In genomic region chr1:110667766-110668165, GRCh38 we compare ENCODE assay signal across 28 cellular contexts. TPM values are rescaled to one million over a fixed set of nuclear protein-coding genes. Genes with fewer than 3 reads are reported as not detected.
A peak's percentile ranks its signal among the peaks of the same experiment; 100 is the strongest.
DNase-seq lines count a peak whose midpoint lies in the region; ATAC-seq and TF ChIP-seq lines count a peak whose summit lies in the region.
"Had no signal": no experiment of that assay in that cellular context is flagged by ENCODE, and none has a peak within 500 bp of the region (broad histone marks: within the 10 kb centered on the region; RNA-seq: fewer than 3 reads in every experiment).

No MANE protein-coding gene starts in this region.

- WGBS in sigmoid colon, 2 donors, result 73 to 78% methylated on average over 2 of the region's 2 CpGs

- CTCF ChIA-PET in activated CD4-positive, alpha-beta memory T cell treated with anti-CD3 and anti-CD28 coated beads for 36 hours (lab: Charles Lee), result interaction anchor here (0.8 to 2.4 kb wide), 9 partner anchors 20 to 115 kb away, joined by 3 to 10 read pairs (median 4); no protein-coding TSS in a partner anchor

- H3K27me3 ChIP-seq in effector memory CD4-positive, alpha-beta T cell (replicated peaks; ENCODE audit: control insufficient read depth, insufficient read depth, low read length, poor library complexity, severe bottlenecking), result no peaks in the 10 kb centered on the region
- H3K27me3 ChIP-seq in sigmoid colon, result peaks cover 0 to 24% (median 9%) of the 10 kb centered on the region in 3 donors

- peaks cover 46% of the 10 kb centered on the region for H3K36me3 ChIP-seq in effector memory CD4-positive, alpha-beta T cell (ENCODE audit: control insufficient read depth, insufficient read depth, low read length)
- no peaks in the 10 kb centered on the region for H3K36me3 ChIP-seq in sigmoid colon
- H3K36me3 ChIP-seq: neural progenitor cell, transverse colon had no signal

- POLR2A ChIA-PET in activated CD4-positive, alpha-beta memory T cell treated with anti-CD3 and anti-CD28 coated beads for 36 hours (lab: Charles Lee), result interaction anchor here (1.4 to 7.7 kb wide), 5 partner anchors 10 to 207 kb away, joined by 4 to 92 read pairs (median 6); no protein-coding TSS in a partner anchor

- TF ChIP-seq POLR2A in sigmoid colon (IDR thresholded peaks at IDR 0.05), result no peak

- H3K4me1 ChIP-seq in effector memory CD4-positive, alpha-beta T cell (ENCODE audit: control insufficient read depth, insufficient read depth, low read length, poor library complexity, severe bottlenecking), result peaks cover 35% of the 10 kb centered on the region
- H3K4me1 ChIP-seq in sigmoid colon, result no peaks in the 10 kb centered on the region
- H3K4me1 ChIP-seq: neural progenitor cell, transverse colon had no signal

- H3K4me3 Mint-ChIP-seq in activated naive CD4-positive, alpha-beta T cell treated with anti-CD3 and anti-CD28 coated beads, Interleukin-2, amount 50 U/mL, for 24 hours, result peak overlapping the region; percentile 56
- peak overlapping the region; percentile 57 for H3K4me3 Mint-ChIP-seq in activated CD4-positive, alpha-beta memory T cell treated with anti-CD3 and anti-CD28 coated beads for 36 hours
- H3K4me3 Mint-ChIP-seq: activated B cell treated with CpG ODN at 0.5 μM for 24 hours, neural progenitor cell had no signal

- H3K27ac ChIP-seq in effector memory CD4-positive, alpha-beta T cell (ENCODE audit: insufficient read depth, low read length, poor library complexity, severe bottlenecking), result peak overlapping the region; percentile 64
- no peak overlapping the region for H3K27ac ChIP-seq in sigmoid colon
- H3K27ac ChIP-seq: epithelial cell of prostate, neural progenitor cell had no signal

- DNase-seq in activated naive CD4-positive, alpha-beta T cell (lab: John Stamatoyannopoulos, UW), result no peak
- DNase-seq in activated CD4-positive, alpha-beta memory T cell treated with anti-CD3 and anti-CD28 coated beads for 36 hours, result no peak
- DNase-seq in effector memory CD4-positive, alpha-beta T cell, result no peak
- DNase-seq in AG20443 (ENCODE audit: low spot score) (no peak), sigmoid colon (no peak), GM20000 (ENCODE audit: low spot score) (no peak)
- DNase-seq: activated B cell treated with CpG ODN at 0.5 μM for 24 hours; cerebellar nuclear complex; DMS153; glutamatergic neuron; kidney; midbrain; NCI-H1105 treated with DMSO at 0.1 percent for 48 hours; NCI-H2081; NCI-H345; PC-3; right cardiac atrium; stimulated activated CD4-positive, alpha-beta T cell treated with anti-CD3 and anti-CD28 coated beads, Interleukin-12 subunit alpha, Interleukin-12 subunit beta, amount 100 ng/mL, for 4 hours; stimulated activated CD4-positive, alpha-beta T cell treated with anti-CD3 and anti-CD28 coated beads, Interleukin-4, amount 100 ng/mL, for 4 hours; transverse colon had no signal

- no peak overlapping the region for H3K4me3 ChIP-seq in effector memory CD4-positive, alpha-beta T cell (ENCODE audit: insufficient read depth, low read depth, low read length, poor library complexity, severe bottlenecking)
- no peak overlapping the region for H3K4me3 ChIP-seq in sigmoid colon
- H3K4me3 ChIP-seq: neural progenitor cell, transverse colon had no signal

- no peak for TF ChIP-seq EP300 in sigmoid colon (IDR thresholded peaks at IDR 0.05)

- peaks cover 48% of the 10 kb centered on the region for H3K4me1 Mint-ChIP-seq in activated naive CD4-positive, alpha-beta T cell treated with anti-CD3 and anti-CD28 coated beads, Interleukin-2, amount 50 U/mL, for 24 hours
- H3K4me1 Mint-ChIP-seq in activated CD4-positive, alpha-beta memory T cell treated with anti-CD3 and anti-CD28 coated beads for 36 hours (ENCODE audit: low read depth), result peaks cover 32% of the 10 kb centered on the region

- no peak for ATAC-seq in HG02870 (IDR thresholded peaks at IDR 0.05; ENCODE audit: unreplicated experiment)
- ATAC-seq: PC-3, right cardiac atrium, Right ventricle myocardium inferior had no signal

- H3K9me3 ChIP-seq in effector memory CD4-positive, alpha-beta T cell (ENCODE audit: control insufficient read depth, low read length), result no peaks in the 10 kb centered on the region
- no peaks in the 10 kb centered on the region for H3K9me3 ChIP-seq in sigmoid colon
- H3K9me3 ChIP-seq: transverse colon had no signal

- TF ChIP-seq CTCF in sigmoid colon (IDR thresholded peaks at IDR 0.05) (no peak), GM20000 (IDR thresholded peaks at IDR 0.05; ENCODE audit: extremely low read depth, missing control alignments) (no peak)

- no peaks in the 10 kb centered on the region for H3K27me3 Mint-ChIP-seq in activated naive CD4-positive, alpha-beta T cell treated with anti-CD3 and anti-CD28 coated beads, Interleukin-2, amount 50 U/mL, for 24 hours
- no peaks in the 10 kb centered on the region for H3K27me3 Mint-ChIP-seq in activated CD4-positive, alpha-beta memory T cell treated with anti-CD3 and anti-CD28 coated beads for 36 hours
- H3K27me3 Mint-ChIP-seq: activated B cell treated with CpG ODN at 0.5 μM for 24 hours, IgD-negative memory B cell had no signal

- peaks cover 3% of the 10 kb centered on the region for H3K36me3 Mint-ChIP-seq in activated naive CD4-positive, alpha-beta T cell treated with anti-CD3 and anti-CD28 coated beads, Interleukin-2, amount 50 U/mL, for 24 hours
- H3K36me3 Mint-ChIP-seq in activated CD4-positive, alpha-beta memory T cell treated with anti-CD3 and anti-CD28 coated beads for 36 hours, result peaks cover 36% of the 10 kb centered on the region
- H3K36me3 Mint-ChIP-seq: IgD-negative memory B cell, neural progenitor cell had no signal

- intact Hi-C loops in activated CD4-positive, alpha-beta memory T cell treated with anti-CD3 and anti-CD28 coated beads for 36 hours (cut with micrococcal nuclease), result loop anchor here (1.0 kb wide), 1 partner anchor 10 kb away; no protein-coding TSS in a partner anchor
- intact Hi-C loops in sigmoid colon (cut with DNase I), result no loop called here

- no peak overlapping the region for H3K27ac Mint-ChIP-seq in activated naive CD4-positive, alpha-beta T cell treated with anti-CD3 and anti-CD28 coated beads, Interleukin-2, amount 50 U/mL, for 24 hours
- H3K27ac Mint-ChIP-seq in activated CD4-positive, alpha-beta memory T cell treated with anti-CD3 and anti-CD28 coated beads for 36 hours, result peak overlapping the region; percentile 75
- H3K27ac Mint-ChIP-seq: activated B cell treated with CpG ODN at 0.5 μM for 24 hours, IgD-negative memory B cell, neural progenitor cell had no signal

- H3K9me3 Mint-ChIP-seq in activated naive CD4-positive, alpha-beta T cell treated with anti-CD3 and anti-CD28 coated beads, Interleukin-2, amount 50 U/mL, for 24 hours, result no peaks in the 10 kb centered on the region
- no peaks in the 10 kb centered on the region for H3K9me3 Mint-ChIP-seq in activated CD4-positive, alpha-beta memory T cell treated with anti-CD3 and anti-CD28 coated beads for 36 hours
- H3K9me3 Mint-ChIP-seq: activated B cell treated with CpG ODN at 0.5 μM for 24 hours; activated naive CD4-positive, alpha-beta T cell treated with anti-CD3 and anti-CD28 coated beads, Interleukin-2, amount 50 U/mL, for 72 hours; IgD-negative memory B cell had no signal

RNA-seq across cellular contexts. Expression of gene KCNA3, which starts 7.0 kb away (rescaled TPM):
- total RNA-seq in activated CD4-positive, alpha-beta memory T cell treated with anti-CD3 and anti-CD28 coated beads for 36 hours, result 10 to 100 TPM; 25.2 to 25.6 TPM
- 1 to 10 TPM in 1 of 4 donors, under 1 TPM in 2, not detected in 1; 0.71 to 1.8 (median 0.82) TPM for total RNA-seq in sigmoid colon
- polyA plus RNA-seq in sigmoid colon, result 1 to 10 TPM in 1 of 3 donors, not detected in 2; 4.3 TPM
- total RNA-seq: M059J, PC-3 had no signal

Comparison
In these comparisons a context has a peak if more than half of its experiments do, and no peak if none do; other contexts are left out.
1. RNA of gene KCNA3, which starts 7.0 kb away (total RNA-seq): 25.2 to 25.6 TPM in activated CD4-positive, alpha-beta memory T cell treated with anti-CD3 and anti-CD28 coated beads for 36 hours; 0.71 to 1.8 TPM in sigmoid colon; every median in the first group is over 4 times any median in the second.